10 cellular contexts compared by ENCODE assay signal in genomic region chr2:137838255-137839092, GRCh38.
DNase-seq lines count a peak whose midpoint lies in the region; ATAC-seq, FAIRE-seq and TF ChIP-seq lines count a peak whose summit lies in the region.
"Had no signal": no experiment of that assay in that cellular context is flagged by ENCODE, and none has a peak within 500 bp of the region (broad histone marks: within the 10 kb centered on the region; RNA-seq: fewer than 3 reads in every experiment).

No MANE protein-coding gene starts in this region.

- H3K4me3 ChIP-seq in AG04450 (ENCODE audit: low read depth, low read length) (no peak overlapping the region), brain microvascular endothelial cell (ENCODE audit: low read depth, low read length) (no peak overlapping the region), vagina (no peak overlapping the region)

- H3K4me1 ChIP-seq in vagina: no peaks in the 10 kb centered on the region

- TF ChIP-seq POLR2A in GM12892 (IDR thresholded peaks at IDR 0.05; ENCODE audit: low read depth, low read length) (no peak), vagina (IDR thresholded peaks at IDR 0.05) (no peak)

- no peaks in the 10 kb centered on the region for H3K9me3 ChIP-seq in AG04450 (ENCODE audit: control insufficient read depth, insufficient read depth, low read length)
- no peaks in the 10 kb centered on the region for H3K9me3 ChIP-seq in vagina

- peak; percentile 53 for ATAC-seq in HG02981 (IDR thresholded peaks at IDR 0.05; ENCODE audit: unreplicated experiment)
- ATAC-seq in left colon: peak; percentile 45
- ATAC-seq: effector memory CD8-positive, alpha-beta T cell; stimulated activated naive CD8-positive, alpha-beta T cell treated with anti-CD3 and anti-CD28 coated beads, Interleukin-15, amount 100 ng/mL, for 72 hours had no signal

- POLR2A ChIA-PET in AG04450 (lab: Yijun Ruan, JAX): no interaction called here

- TF ChIP-seq CTCF in AG04450 (IDR thresholded peaks at IDR 0.05; ENCODE audit: low read depth, low read length) (peak; percentile 62), brain microvascular endothelial cell (IDR thresholded peaks at IDR 0.05; ENCODE audit: low read depth, low read length, missing control alignments) (peak; percentile 50), vagina (IDR thresholded peaks at IDR 0.05) (peak; percentile 37 to 49 (median 43))

- in situ Hi-C loops in brain microvascular endothelial cell (cut with HindIII; ENCODE audit: low pct_ligation_motif_present, low sequenced_read_pairs): loop anchor here (25.0 kb wide), 1 partner anchor 1426 kb away; no protein-coding TSS in a partner anchor

- H3K36me3 ChIP-seq in brain microvascular endothelial cell (replicated peaks): no peaks in the 10 kb centered on the region
- H3K36me3 ChIP-seq in vagina: no peaks in the 10 kb centered on the region

- intact Hi-C loops in left colon (cut with DNase I, micrococcal nuclease): no loop called here
- intact Hi-C loops in vagina (cut with DNase I): no loop called here

- DNase-seq in AG04450 (ENCODE audit: low read depth, low spot score) (peak; percentile 8), GM12892 (ENCODE audit: insufficient read length) (peak; percentile 5), NCI-H2227 treated with DMSO at 0.1 percent for 48 hours (lab: John Stamatoyannopoulos, UW) (peak; percentile 80), brain microvascular endothelial cell (peak; percentile 19), left colon (no peak), vagina (ENCODE audit: extremely low spot score in 2 of 2) (no peak), GOT3 (lab: John Stamatoyannopoulos, UW) (no peak)

- H3K27me3 ChIP-seq in AG04450 (ENCODE audit: control insufficient read depth, insufficient read depth, low read length) (no peaks in the 10 kb centered on the region), brain microvascular endothelial cell (replicated peaks) (no peaks in the 10 kb centered on the region), vagina (no peaks in the 10 kb centered on the region)

- CTCF ChIA-PET in AG04450 (lab: Charles Lee): interaction anchor here (0.6 to 3.1 kb wide), 18 partner anchors 9 to 1946 kb away, joined by 3 to 31 read pairs (median 3); no protein-coding TSS in a partner anchor

- no peak overlapping the region for H3K27ac ChIP-seq in AG04450 (ENCODE audit: low read depth, low read length)
- no peak overlapping the region for H3K27ac ChIP-seq in brain microvascular endothelial cell
- no peak overlapping the region for H3K27ac ChIP-seq in vagina

- FAIRE-seq in GM12892 (lab: Jason Lieb, UNC): peak; percentile 69

Comparison
In these comparisons a context has a peak if more than half of its experiments do, and no peak if none do; other contexts are left out.
1. DNase-seq: peak in AG04450 (single experiment), GM12892 (single experiment), NCI-H2227 treated with DMSO at 0.1 percent for 48 hours (single experiment) and brain microvascular endothelial cell (single experiment); none in left colon (0 of 2), vagina (0 of 2) and GOT3 (single experiment).
2. Peak in every context shown above with its lines, with median percentiles within 50 percentile points of each other: CTCF ChIP-seq.